ENCODE assay signal across 8 cellular contexts in genomic region chr9:136847827-136848392, GRCh38. TPM values are rescaled to one million over a fixed set of nuclear protein-coding genes. Genes with fewer than 3 reads are reported as not detected.
DNase-seq lines count a peak whose midpoint lies in the region; ATAC-seq and TF ChIP-seq lines count a peak whose summit lies in the region.

No MANE protein-coding gene starts in this region.

- H3K4me3 ChIP-seq in KMS-11 (IDR thresholded peaks at IDR 0.05; ENCODE audit: insufficient read depth, low read depth, low read length), result no peak overlapping the region
- H3K4me3 ChIP-seq in SJCRH30, result peak overlapping the region; percentile 69

- peak overlapping the region; percentile 44; the same call in 1 of the 2 replicates for H3K27ac ChIP-seq in KMS-11
- no peak overlapping the region for H3K27ac ChIP-seq in SJCRH30

- H3K9me3 ChIP-seq in SJCRH30 (replicated peaks), result no peaks in the 10 kb centered on the region

- H3K4me3 Mint-ChIP-seq in progenitor cell of endocrine pancreas (ENCODE audit: low read depth), result peak overlapping the region; percentile 93

- H3K36me3 Mint-ChIP-seq in progenitor cell of endocrine pancreas (ENCODE audit: insufficient read depth), result peaks cover 2% of the 10 kb centered on the region

- H2AFZ ChIP-seq in KMS-11 (ENCODE audit: low read depth), result peak overlapping the region; percentile 45

- peaks cover 3% of the 10 kb centered on the region for H3K4me1 Mint-ChIP-seq in progenitor cell of endocrine pancreas (ENCODE audit: low read depth)

- peaks cover 6% of the 10 kb centered on the region for H3K27me3 Mint-ChIP-seq in progenitor cell of endocrine pancreas

- H3K79me2 ChIP-seq in KMS-11 (ENCODE audit: insufficient read depth, low read depth), result no peaks in the 10 kb centered on the region

- H3K4me2 ChIP-seq in KMS-11, result peak overlapping the region; percentile 76

- H3K4me1 ChIP-seq in KMS-11 (ENCODE audit: low read depth, poor library complexity, severe bottlenecking), result peaks cover 14% of the 10 kb centered on the region
- peaks cover 4% of the 10 kb centered on the region; the same call in 1 of the 2 replicates for H3K4me1 ChIP-seq in SJCRH30

- peak overlapping the region; percentile 94 for H3K27ac Mint-ChIP-seq in progenitor cell of endocrine pancreas

- H3K36me3 ChIP-seq in KMS-11 (ENCODE audit: insufficient read depth), result no peaks in the 10 kb centered on the region
- H3K36me3 ChIP-seq in SJCRH30, result no peaks in the 10 kb centered on the region

- no peaks in the 10 kb centered on the region for H4K20me1 ChIP-seq in KMS-11 (ENCODE audit: insufficient read depth)

- peak overlapping the region; percentile 55; the same call in 1 of the 2 replicates for H3K9ac ChIP-seq in KMS-11

- DNase-seq in ELR (ENCODE audit: low read depth) (peak; percentile 89), SJCRH30 (peak; percentile 86), germinal center (ENCODE audit: low spot score) (peak; percentile 41), progenitor cell of endocrine pancreas (ENCODE audit: low spot score, unreplicated experiment) (peak; percentile 53), ureter (ENCODE audit: low spot score) (peak; percentile 85)
- DNase-seq in activated naive CD4-positive, alpha-beta T cell treated with Interleukin-2 at 50 U/mL for 16 hours, result peak; percentile 83

- TF ChIP-seq CTCF in KMS-11 (conservative IDR thresholded peaks at IDR 0.05; ENCODE audit: low read depth, low read length) (no peak), progenitor cell of endocrine pancreas (IDR thresholded peaks at IDR 0.05; ENCODE audit: unreplicated experiment) (no peak)

- H3K9me3 Mint-ChIP-seq in progenitor cell of endocrine pancreas (ENCODE audit: low read depth), result no peaks in the 10 kb centered on the region

- no peak for ATAC-seq in GM19455 (IDR thresholded peaks at IDR 0.05; ENCODE audit: unreplicated experiment)

- H3K27me3 ChIP-seq in KMS-11 (ENCODE audit: insufficient read depth, low read depth), result no peaks in the 10 kb centered on the region
- no peaks in the 10 kb centered on the region for H3K27me3 ChIP-seq in SJCRH30

RNA-seq across cellular contexts. Expression of gene PHPT1, which starts 1.3 kb away (rescaled TPM):
- 79.9 and 109 TPM in 2 replicates for total RNA-seq in SJCRH30 (2014; rRNA removed; shearing (Covaris generic))
- total RNA-seq in progenitor cell of endocrine pancreas (168 and 169 TPM in 2 replicates), ureter (109 TPM)

RNA-seq across cellular contexts. Expression of gene MAMDC4, which starts 4.2 kb away (rescaled TPM):
- 1.9 and 4.4 TPM in 2 replicates for total RNA-seq in SJCRH30 (2014; rRNA removed; shearing (Covaris generic))
- total RNA-seq in progenitor cell of endocrine pancreas, result 36.7 and 40.0 TPM in 2 replicates
- total RNA-seq in ureter, result 10.7 TPM

RNA-seq across cellular contexts. Expression of gene AJM1, which starts 5.6 kb away (rescaled TPM):
- 0.35 and 0.77 TPM in 2 replicates for total RNA-seq in SJCRH30 (2014; rRNA removed; shearing (Covaris generic))
- total RNA-seq in progenitor cell of endocrine pancreas (5.1 and 5.8 TPM in 2 replicates), ureter (4.8 TPM)

RNA-seq across cellular contexts. Expression of gene EDF1, which starts 18.2 kb away (rescaled TPM):
- total RNA-seq in SJCRH30 (2014; rRNA removed; shearing (Covaris generic)), result 410 and 447 TPM in 2 replicates
- total RNA-seq in progenitor cell of endocrine pancreas, result 297 and 310 TPM in 2 replicates
- total RNA-seq in ureter, result 338 TPM

RNA-seq across cellular contexts. Expression of gene TRAF2, which starts 38.4 kb away (rescaled TPM):
- 19.5 and 23.6 TPM in 2 replicates for total RNA-seq in SJCRH30 (2014; rRNA removed; shearing (Covaris generic))
- total RNA-seq in progenitor cell of endocrine pancreas, result 23.4 and 23.8 TPM in 2 replicates
- 16.4 TPM for total RNA-seq in ureter
